Comparison of ENCODE assay signal across 11 cellular contexts in genomic region chr19:3024870-3025515, GRCh38. TPM values are rescaled to one million over a fixed set of nuclear protein-coding genes. Genes with fewer than 3 reads are reported as not detected.
A peak's percentile ranks its signal among the peaks of the same experiment; 100 is the strongest.
DNase-seq lines count a peak whose midpoint lies in the region; ATAC-seq and TF ChIP-seq lines count a peak whose summit lies in the region.
"Had no signal": no experiment of that assay in that cellular context is flagged by ENCODE, and none has a peak within 500 bp of the region (broad histone marks: within the 10 kb centered on the region; RNA-seq: fewer than 3 reads in every experiment).

No MANE protein-coding gene starts in this region.

- H3K4me2 ChIP-seq in SK-N-SH (no peak overlapping the region), smooth muscle cell (peak overlapping the region; percentile 8)

- H3K27ac Mint-ChIP-seq in activated CD8-positive, alpha-beta memory T cell treated with anti-CD3 and anti-CD28 coated beads, Interleukin-2, amount 10 ng/mL, durations not matched to agents 7 days and 5 days, result no peak overlapping the region

- TF ChIP-seq CTCF in SK-N-SH (IDR thresholded peaks at IDR 0.05) (no peak), smooth muscle cell (IDR thresholded peaks at IDR 0.05; ENCODE audit: borderline replicate concordance, insufficient read depth, poor library complexity, severe bottlenecking) (no peak), esophagus squamous epithelium (IDR thresholded peaks at IDR 0.05) (no peak)

- H3K79me2 ChIP-seq in SK-N-SH (ENCODE audit: insufficient read depth) (no peaks in the 10 kb centered on the region), smooth muscle cell (ENCODE audit: low read depth) (no peaks in the 10 kb centered on the region)

- H2AFZ ChIP-seq in SK-N-SH (ENCODE audit: low read depth) (no peak overlapping the region), smooth muscle cell (ENCODE audit: low read depth) (no peak overlapping the region)

- H3K9me3 ChIP-seq in SK-N-SH (no peaks in the 10 kb centered on the region), iPS-15b (ENCODE audit: control insufficient read depth, insufficient read depth, low read length) (no peaks in the 10 kb centered on the region), smooth muscle cell (replicated peaks; ENCODE audit: low read depth) (no peaks in the 10 kb centered on the region), esophagus squamous epithelium (no peaks in the 10 kb centered on the region)
- H3K9me3 ChIP-seq: sigmoid colon had no signal

- TF ChIP-seq POLR2A in esophagus squamous epithelium (IDR thresholded peaks at IDR 0.05), result no peak

- H3K4me1 Mint-ChIP-seq in activated CD8-positive, alpha-beta memory T cell treated with anti-CD3 and anti-CD28 coated beads, Interleukin-2, amount 10 ng/mL, durations not matched to agents 7 days and 5 days, result peaks cover 20% of the 10 kb centered on the region

- no peaks in the 10 kb centered on the region for H3K36me3 Mint-ChIP-seq in activated CD8-positive, alpha-beta memory T cell treated with anti-CD3 and anti-CD28 coated beads, Interleukin-2, amount 10 ng/mL, durations not matched to agents 7 days and 5 days

- ATAC-seq in activated CD8-positive, alpha-beta memory T cell treated with anti-CD3 and anti-CD28 coated beads, Interleukin-2, amount 10 ng/mL, durations not matched to agents 7 days and 5 days, result peak; percentile 17

- CTCF ChIA-PET in activated CD8-positive, alpha-beta memory T cell treated with anti-CD3 and anti-CD28 coated beads, Interleukin-2, amount 10 ng/mL, durations not matched to agents 7 days and 5 days (lab: Charles Lee), result no interaction called here
- CTCF ChIA-PET in SK-N-SH (lab: Yijun Ruan, JAX), result interaction anchor here (1.0 to 1.9 kb wide), 6 partner anchors 20 to 64 kb away, joined by 3 to 5 read pairs (median 4); no protein-coding TSS in a partner anchor

- no peaks in the 10 kb centered on the region for H3K9me2 ChIP-seq in SK-N-SH

- H3K27ac ChIP-seq in SK-N-SH (ENCODE audit: low read depth in 2 of 2, low read length in 1 of 2) (no peak overlapping the region), smooth muscle cell (ENCODE audit: low read depth) (no peak overlapping the region), esophagus squamous epithelium (no peak overlapping the region)
- H3K27ac ChIP-seq: sigmoid colon had no signal

- no peak for TF ChIP-seq RAD21 in SK-N-SH (IDR thresholded peaks at IDR 0.05; ENCODE audit: low read length)

- no peaks in the 10 kb centered on the region for H4K20me1 ChIP-seq in SK-N-SH (ENCODE audit: insufficient read depth)
- H4K20me1 ChIP-seq in smooth muscle cell (ENCODE audit: low read depth), result no peaks in the 10 kb centered on the region

- no peak overlapping the region for H3K4me3 Mint-ChIP-seq in activated CD8-positive, alpha-beta memory T cell treated with anti-CD3 and anti-CD28 coated beads, Interleukin-2, amount 10 ng/mL, durations not matched to agents 7 days and 5 days

- H3K36me3 ChIP-seq in SK-N-SH (replicated peaks in 1 of 2; ENCODE audit: control insufficient read depth in 1 of 2, insufficient read depth in 2 of 2, low read length in 1 of 2), result no peaks in the 10 kb centered on the region
- no peaks in the 10 kb centered on the region for H3K36me3 ChIP-seq in iPS-15b (ENCODE audit: control insufficient read depth, insufficient read depth, low read length)
- H3K36me3 ChIP-seq in smooth muscle cell (ENCODE audit: low read depth), result no peaks in the 10 kb centered on the region
- H3K36me3 ChIP-seq in esophagus squamous epithelium, result no peaks in the 10 kb centered on the region

- TF ChIP-seq EP300 in SK-N-SH (IDR thresholded peaks at IDR 0.05; ENCODE audit: borderline replicate concordance in 1 of 2, low read depth in 1 of 2, low read length in 1 of 2), result no peak

- H3K9ac ChIP-seq in SK-N-SH (no peak overlapping the region), iPS-15b (ENCODE audit: low read depth, low read length) (no peak overlapping the region), smooth muscle cell (ENCODE audit: low read depth) (no peak overlapping the region)

- peaks cover 6% of the 10 kb centered on the region for H3F3A ChIP-seq in SK-N-SH (replicated peaks; ENCODE audit: insufficient read depth)
- no peaks in the 10 kb centered on the region for H3F3A ChIP-seq in smooth muscle cell (ENCODE audit: low read depth)

- POLR2A ChIA-PET in SK-N-SH (lab: Yijun Ruan, JAX), result interaction anchor here (0.8 to 1.2 kb wide), 2 partner anchors 10 to 42 kb away, joined by 3 read pairs; no protein-coding TSS in a partner anchor

- WGBS in SK-N-SH (ENCODE audit: low lambda C conversion rate), result 30% methylated on average over 11 of the region's 29 CpGs
- 10% methylated on average over 29 of the region's 29 CpGs for WGBS in smooth muscle cell (ENCODE audit: low lambda C conversion rate)
- 80 to 88% methylated on average over 5 to 10 of the region's 29 CpGs for WGBS in esophagus squamous epithelium, 2 donors

- no peak for DNase-seq in activated CD8-positive, alpha-beta memory T cell treated with anti-CD3 and anti-CD28 coated beads, Interleukin-2, amount 10 ng/mL, durations not matched to agents 7 days and 5 days
- DNase-seq in activated CD8-positive, alpha-beta memory T cell treated with anti-CD3 and anti-CD28 coated beads for 24 hours, result no peak
- DNase-seq in SK-N-SH, result peak; percentile 74
- DNase-seq in smooth muscle cell (lab: John Stamatoyannopoulos, UW; ENCODE audit: unreplicated experiment), result no peak
- no peak for DNase-seq in NCI-H1048 (lab: John Stamatoyannopoulos, UW)
- DNase-seq in NCI-H345 (lab: John Stamatoyannopoulos, UW), result no peak
- DNase-seq in esophagus squamous epithelium (lab: John Stamatoyannopoulos, UW), result no peak
- DNase-seq: NCI-H526 treated with DMSO at 0.1 percent for 48 hours, sigmoid colon had no signal

- H3K4me3 ChIP-seq in SK-N-SH (ENCODE audit: low read depth in 2 of 2, low read length in 1 of 2), result no peak overlapping the region
- H3K4me3 ChIP-seq in iPS-15b (ENCODE audit: low read depth, low read length), result peak overlapping the region; percentile 48
- no peak overlapping the region for H3K4me3 ChIP-seq in smooth muscle cell
- no peak overlapping the region for H3K4me3 ChIP-seq in esophagus squamous epithelium
- H3K4me3 ChIP-seq: sigmoid colon had no signal

- peaks cover 39% of the 10 kb centered on the region for H3K27me3 Mint-ChIP-seq in activated CD8-positive, alpha-beta memory T cell treated with anti-CD3 and anti-CD28 coated beads, Interleukin-2, amount 10 ng/mL, durations not matched to agents 7 days and 5 days

- intact Hi-C loops in esophagus squamous epithelium (cut with DNase I), result no loop called here

- no peaks in the 10 kb centered on the region for H3K9me3 Mint-ChIP-seq in activated CD8-positive, alpha-beta memory T cell treated with anti-CD3 and anti-CD28 coated beads, Interleukin-2, amount 10 ng/mL, durations not matched to agents 7 days and 5 days (ENCODE audit: low read depth)

- H3K4me1 ChIP-seq in SK-N-SH (ENCODE audit: control insufficient read depth in 1 of 2, insufficient read depth in 2 of 2, low read depth in 1 of 2, low read length in 1 of 2), result peaks cover 0 to 5% of the 10 kb centered on the region in 2 experiments; a peak in 1 of 4 replicates
- H3K4me1 ChIP-seq in iPS-15b (ENCODE audit: control insufficient read depth, insufficient read depth, low read length), result no peaks in the 10 kb centered on the region
- H3K4me1 ChIP-seq in smooth muscle cell (ENCODE audit: low read depth), result peaks cover 11% of the 10 kb centered on the region
- peaks cover 3 to 22% (median 9%) of the 10 kb centered on the region in 3 donors for H3K4me1 ChIP-seq in esophagus squamous epithelium

- peaks cover 83% of the 10 kb centered on the region for H3K27me3 ChIP-seq in SK-N-SH (ENCODE audit: insufficient read depth)
- H3K27me3 ChIP-seq in iPS-15b (ENCODE audit: control insufficient read depth, insufficient read depth, low read length), result peaks cover 52% of the 10 kb centered on the region
- H3K27me3 ChIP-seq in smooth muscle cell (ENCODE audit: low read depth), result peaks cover 50% of the 10 kb centered on the region
- H3K27me3 ChIP-seq in esophagus squamous epithelium, result peaks cover 0 to 28% (median 0%) of the 10 kb centered on the region in 4 donors
- H3K27me3 ChIP-seq: sigmoid colon had no signal

TF ChIP-seq in SK-N-SH, 30 proteins besides CTCF, POLR2A, EP300 and RAD21 (continues in another document):
- TF ChIP-seq CHD2 (IDR thresholded peaks at IDR 0.05; ENCODE audit: low read length, partially characterized antibody) (no peak), FOSL2 (IDR thresholded peaks at IDR 0.05; ENCODE audit: borderline replicate concordance, low read depth) (no peak)

RNA-seq across cellular contexts. Expression of gene TLE2, which starts 4.1 kb away (rescaled TPM):
- total RNA-seq in activated CD8-positive, alpha-beta memory T cell treated with anti-CD3 and anti-CD28 coated beads, Interleukin-2, amount 10 ng/mL, durations not matched to agents 7 days and 5 days, result 1 to 10 TPM in 1 of 2 experiments, under 1 TPM in 1; 0.47 to 1.0 TPM
- polyA plus RNA-seq in SK-N-SH (2012; rRNA removed), result 1.7 and 2.3 TPM in 2 replicates
- 0.97 and 1.9 TPM in 2 replicates for polyA plus RNA-seq in SK-N-SH (2012; cell fraction: cytosol; rRNA removed)
- 10.0 and 17.5 TPM in 2 replicates for polyA plus RNA-seq in SK-N-SH (2012; cell fraction: nucleus; rRNA removed)
- 7.1 and 7.7 TPM in 2 replicates for total RNA-seq in smooth muscle cell
- 13.6 and 14.9 TPM in 2 replicates for polyA plus RNA-seq in smooth muscle cell
- total RNA-seq in esophagus squamous epithelium, result 10 to 100 TPM in 1 of 4 donors, 1 to 10 TPM in 3; 5.4 to 22.7 (median 7.6) TPM

RNA-seq across cellular contexts. Expression of gene TLE5, which starts 37.3 kb away (rescaled TPM):
- total RNA-seq in activated CD8-positive, alpha-beta memory T cell treated with anti-CD3 and anti-CD28 coated beads, Interleukin-2, amount 10 ng/mL, durations not matched to agents 7 days and 5 days, result 100 to 1,000 TPM; 508 to 583 TPM
- 479 and 519 TPM in 2 replicates for polyA plus RNA-seq in SK-N-SH (2012; rRNA removed)
- polyA plus RNA-seq in SK-N-SH (2012; cell fraction: cytosol; rRNA removed), result 268 and 361 TPM in 2 replicates
- 542 and 572 TPM in 2 replicates for polyA plus RNA-seq in SK-N-SH (2012; cell fraction: nucleus; rRNA removed)
- total RNA-seq in smooth muscle cell, result 145 and 146 TPM in 2 replicates
- 235 and 274 TPM in 2 replicates for polyA plus RNA-seq in smooth muscle cell
- 100 to 1,000 TPM; 141 to 433 (median 298) TPM for total RNA-seq in esophagus squamous epithelium

RNA-seq across cellular contexts. Expression of gene TLE6, which starts 47.6 kb away (rescaled TPM):
- 1 to 10 TPM; 1.9 to 3.2 TPM for total RNA-seq in activated CD8-positive, alpha-beta memory T cell treated with anti-CD3 and anti-CD28 coated beads, Interleukin-2, amount 10 ng/mL, durations not matched to agents 7 days and 5 days
- polyA plus RNA-seq in SK-N-SH (2012; rRNA removed), result 2.6 and 3.3 TPM in 2 replicates
- polyA plus RNA-seq in SK-N-SH (2012; cell fraction: cytosol; rRNA removed), result 0.95 and 1.2 TPM in 2 replicates
- 9.8 and 10.4 TPM in 2 replicates for polyA plus RNA-seq in SK-N-SH (2012; cell fraction: nucleus; rRNA removed)
- 0.27 and 4.1 TPM in 2 replicates for total RNA-seq in smooth muscle cell
- polyA plus RNA-seq in smooth muscle cell, result 0.70 and 3.2 TPM in 2 replicates
- total RNA-seq in esophagus squamous epithelium, result 1 to 10 TPM in 2 of 4 donors, under 1 TPM in 1, not detected in 1; 0.59 to 3.3 (median 1.9) TPM
- total RNA-seq: mononuclear cell had no signal
